ENCODE assay signal across 24 cellular contexts in the genomic region with DNA sequence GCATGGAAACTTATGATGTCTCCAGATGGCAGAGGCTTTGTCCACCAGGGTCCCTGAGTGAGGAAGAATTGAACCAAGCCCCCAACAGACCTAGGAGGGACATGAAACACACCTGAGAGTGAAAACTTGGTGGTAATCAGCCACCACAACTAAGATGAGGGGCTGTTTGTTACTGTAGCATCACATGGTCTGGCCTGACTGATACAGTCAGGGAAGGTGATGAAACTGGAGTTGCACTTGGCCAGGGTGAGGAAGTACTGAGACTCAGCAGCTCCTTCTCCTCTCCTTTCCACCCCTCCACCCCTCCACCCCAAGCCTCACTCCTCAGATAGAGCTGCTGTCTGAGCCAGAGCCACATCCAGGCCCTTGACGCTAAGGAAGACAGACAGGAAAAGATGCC. TPM values are rescaled to one million over a fixed set of nuclear protein-coding genes. Genes with fewer than 3 reads are reported as not detected.
DNase-seq lines count a peak whose midpoint lies in the region; ATAC-seq, FAIRE-seq and TF ChIP-seq lines count a peak whose summit lies in the region.
"Had no signal": no experiment of that assay in that cellular context is flagged by ENCODE, and none has a peak within 500 bp of the region (broad histone marks: within the 10 kb centered on the region; RNA-seq: fewer than 3 reads in every experiment).

No MANE protein-coding gene starts in this region.

- BruUV-seq in K562 (replicated peaks; lab: Mats Ljungman, UMichigan) = no TSS peak

- H3K27ac Mint-ChIP-seq in endodermal cell (no peak overlapping the region), neural progenitor cell (no peak overlapping the region)

- H3K27ac ChIP-seq in HEK293 (ENCODE audit: extremely low read depth, low read depth, low read length) = no peak overlapping the region
- no peak overlapping the region for H3K27ac ChIP-seq in K562 (ENCODE audit: extremely low read depth, low read depth, low read length)
- H3K27ac ChIP-seq in endodermal cell (ENCODE audit: low read depth, low read length) = no peak overlapping the region
- H3K27ac ChIP-seq in neural progenitor cell = no peak overlapping the region
- H3K27ac ChIP-seq: GM23248 had no signal

- CTCF ChIA-PET in HEK293 (lab: Yijun Ruan, JAX) = no interaction called here
- CTCF ChIA-PET in K562 (lab: Yijun Ruan, JAX; ENCODE audit: low intra/inter-chr PET ratio) = no interaction called here

- TF ChIP-seq RAD21 in K562 (CRISPR knock-in tag; conservative IDR thresholded peaks at IDR 0.05 in 1 of 2, IDR thresholded peaks at IDR 0.05 in 1 of 2) = no peak

- no peak overlapping the region for H2AFZ ChIP-seq in K562 (ENCODE audit: low read depth, low read length)
- H2AFZ ChIP-seq in neural progenitor cell (replicated peaks) = no peak overlapping the region
- H2AFZ ChIP-seq: GM23248 had no signal

- no peak overlapping the region for H3K4me3 Mint-ChIP-seq in endodermal cell
- H3K4me3 Mint-ChIP-seq in neural progenitor cell = no peak overlapping the region
- H3K4me3 Mint-ChIP-seq: CD4-positive, alpha-beta memory T cell had no signal

- POLR2A ChIA-PET in HEK293 (lab: Yijun Ruan, JAX) (no interaction called here), K562 (lab: Yijun Ruan, JAX) (interaction anchor here (0.6 kb wide), 2 partner anchors 263 to 1086 kb away, joined by 3 to 4 read pairs; no protein-coding TSS in a partner anchor)

- no peaks in the 10 kb centered on the region for H3K9me3 Mint-ChIP-seq in endodermal cell
- peaks cover 5% of the 10 kb centered on the region for H3K9me3 Mint-ChIP-seq in neural progenitor cell
- H3K9me3 Mint-ChIP-seq: CD4-positive, alpha-beta memory T cell had no signal

- WGBS in K562 (ENCODE audit: insufficient coverage, low coverage, missing lambda C conversion rate) = 67% methylated on average over 1 of the region's 1 CpG
- WGBS in endodermal cell (ENCODE audit: insufficient coverage in 1 of 2, insufficient read length in 1 of 2), 2 experiments = 97% methylated on average over 1 of the region's 1 CpG; no CpG with 5 or more reads in 1 of the 2 experiments

- no peak for ATAC-seq in K562
- ATAC-seq in HG03159 (IDR thresholded peaks at IDR 0.05; ENCODE audit: unreplicated experiment) = no peak
- ATAC-seq: GM12878 had no signal

- FAIRE-seq in K562 (lab: Jason Lieb, UNC) = no peak
- FAIRE-seq: GM12878, GM19239, H1 had no signal

- H3K9me3 ChIP-seq in HEK293 (ENCODE audit: control insufficient read depth, insufficient read depth, low read depth, low read length) (no peaks in the 10 kb centered on the region), K562 (replicated peaks; ENCODE audit: control insufficient read depth, insufficient read depth, low read depth, low read length) (no peaks in the 10 kb centered on the region), endodermal cell (ENCODE audit: control insufficient read depth, low read length) (no peaks in the 10 kb centered on the region), neural progenitor cell (ENCODE audit: low read depth) (no peaks in the 10 kb centered on the region)

- no peaks in the 10 kb centered on the region for H3K9me1 ChIP-seq in K562 (ENCODE audit: control insufficient read depth, insufficient read depth, low read length)

- H3K27me3 Mint-ChIP-seq in endodermal cell (ENCODE audit: insufficient read depth) = peaks cover 8% of the 10 kb centered on the region
- peaks cover 5% of the 10 kb centered on the region for H3K27me3 Mint-ChIP-seq in neural progenitor cell (ENCODE audit: insufficient read depth, low read depth)

- H3K27me3 ChIP-seq in K562 (ENCODE audit: control insufficient read depth in 2 of 2, insufficient read depth in 2 of 2, low read length in 2 of 2) (no peaks in the 10 kb centered on the region), endodermal cell (ENCODE audit: control insufficient read depth, insufficient read depth, low read length, poor library complexity, severe bottlenecking) (peaks cover 2% of the 10 kb centered on the region), neural progenitor cell (no peaks in the 10 kb centered on the region)

- in situ Hi-C loops in K562 (cut with MboI) = no loop called here

- H3K4me2 ChIP-seq in K562 (ENCODE audit: insufficient read depth, low read length) = no peak overlapping the region
- H3K4me2 ChIP-seq in neural progenitor cell = no peak overlapping the region

- H3K4me1 ChIP-seq in HEK293 (ENCODE audit: control insufficient read depth, insufficient read depth, low read length) (no peaks in the 10 kb centered on the region), K562 (replicated peaks in 1 of 2; ENCODE audit: control insufficient read depth in 2 of 2, insufficient read depth in 2 of 2, low read length in 2 of 2) (peaks cover 0 to 20% of the 10 kb centered on the region in 2 experiments; a peak in 4 of 5 replicates), endodermal cell (ENCODE audit: control insufficient read depth, insufficient read depth, low read length) (no peaks in the 10 kb centered on the region), neural progenitor cell (no peaks in the 10 kb centered on the region)

- no peak for TF ChIP-seq CTCF in HEK293 (tag by site-specific recombination; IDR thresholded peaks at IDR 0.05)
- no peak for TF ChIP-seq CTCF in K562 (IDR thresholded peaks at IDR 0.05 in 2 of 3, conservative IDR thresholded peaks at IDR 0.05 in 1 of 3; ENCODE audit: insufficient read depth in 2 of 3, low read depth in 1 of 3, low read length in 3 of 3)
- TF ChIP-seq CTCF in endodermal cell (conservative IDR thresholded peaks at IDR 0.05) = no peak
- TF ChIP-seq CTCF in neural progenitor cell (IDR thresholded peaks at IDR 0.05) = no peak

- no peak for TF ChIP-seq POLR2A in K562 (conservative IDR thresholded peaks at IDR 0.05)

- no peak overlapping the region for H3K4me3 ChIP-seq in HEK293 (ENCODE audit: low read depth, low read length)
- H3K4me3 ChIP-seq in K562 = no peak overlapping the region
- H3K4me3 ChIP-seq in endodermal cell (ENCODE audit: low read length) = no peak overlapping the region
- no peak overlapping the region for H3K4me3 ChIP-seq in neural progenitor cell
- H3K4me3 ChIP-seq: GM12878, GM23248 had no signal

- intact Hi-C loops in K562 (cut with micrococcal nuclease) = no loop called here

- H3K9ac ChIP-seq in K562 (ENCODE audit: insufficient read depth in 1 of 2, low read depth in 2 of 2, low read length in 2 of 2) (no peak overlapping the region), endodermal cell (ENCODE audit: extremely low read depth, low read length, poor library complexity, severe bottlenecking) (no peak overlapping the region), neural progenitor cell (no peak overlapping the region)
- H3K9ac ChIP-seq: GM23248 had no signal

- H4K20me1 ChIP-seq in K562 (replicated peaks; ENCODE audit: control insufficient read depth, insufficient read depth, low read length) (no peaks in the 10 kb centered on the region), neural progenitor cell (ENCODE audit: low read depth) (no peaks in the 10 kb centered on the region)

- H3K4me1 Mint-ChIP-seq in endodermal cell = no peaks in the 10 kb centered on the region
- H3K4me1 Mint-ChIP-seq in neural progenitor cell = peaks cover 2% of the 10 kb centered on the region
- H3K4me1 Mint-ChIP-seq: CD4-positive, alpha-beta memory T cell had no signal

- DNase-seq in activated effector memory CD4-positive, alpha-beta T cell treated with anti-CD3 and anti-CD28 coated beads, Interleukin-2, amount 50 U/mL, for 16 hours = peak; percentile 14
- DNase-seq in activated effector memory CD4-positive, alpha-beta T cell treated with Interleukin-2 at 50 U/mL for 16 hours = no peak
- no peak for DNase-seq in K562 (ENCODE audit: extremely low read depth in 1 of 4, low spot score in 3 of 4)
- peak; percentile 15 for DNase-seq in endodermal cell
- DNase-seq in D341Med (ENCODE audit: low spot score) = no peak
- no peak for DNase-seq in neural progenitor cell (ENCODE audit: low spot score)
- DNase-seq: C1 segment of cervical spinal cord; Calu3; CD4-positive, alpha-beta memory T cell; COR-L47; DMS79; EL; GDM1; GM23248; H7; HCEC 1CT had no signal

- no peaks in the 10 kb centered on the region for H3F3A ChIP-seq in neural progenitor cell (ENCODE audit: low read depth)

- no peak for TF ChIP-seq EP300 in K562 (IDR thresholded peaks at IDR 0.05; ENCODE audit: low read length)

- no peaks in the 10 kb centered on the region for H3K79me2 ChIP-seq in K562 (ENCODE audit: control insufficient read depth, insufficient read depth, low read length)
- no peaks in the 10 kb centered on the region for H3K79me2 ChIP-seq in neural progenitor cell (ENCODE audit: low read depth)

- H3K36me3 Mint-ChIP-seq in endodermal cell (ENCODE audit: low read depth) (no peaks in the 10 kb centered on the region), neural progenitor cell (no peaks in the 10 kb centered on the region)
- H3K36me3 Mint-ChIP-seq: CD4-positive, alpha-beta memory T cell had no signal

- no peaks in the 10 kb centered on the region for H3K36me3 ChIP-seq in HEK293 (ENCODE audit: control insufficient read depth in 2 of 2, insufficient read depth in 1 of 2, low read length in 2 of 2)
- no peaks in the 10 kb centered on the region for H3K36me3 ChIP-seq in K562 (ENCODE audit: control insufficient read depth, insufficient read depth, low read length)
- no peaks in the 10 kb centered on the region for H3K36me3 ChIP-seq in endodermal cell (ENCODE audit: control insufficient read depth, insufficient read depth, low read length)
- no peaks in the 10 kb centered on the region for H3K36me3 ChIP-seq in neural progenitor cell

TF ChIP-seq in HEK293, 187 proteins besides CTCF, POLR2A, EP300 and RAD21 (continues in another document):
- no peak for TF ChIP-seq ZNF521 (tag by site-specific recombination; IDR thresholded peaks at IDR 0.05)

RNA-seq across cellular contexts. Expression of a gene that starts 37.2 kb away (rescaled TPM):
- total RNA-seq in K562 (2011; cell fraction: chromatin; rRNA removed; ENCODE audit: low replicate concordance) = not detected in 2 replicates
- total RNA-seq in K562 (2011; cell fraction: nucleolus; rRNA removed) = not detected in 2 replicates
- total RNA-seq in K562 (2011; cell fraction: nucleoplasm; rRNA removed) = not detected in 2 replicates
- total RNA-seq in K562 (2014; rRNA removed) (not detected in 2 replicates), K562 (2014; rRNA removed; fragmentation: Illumina TruSeq; extraction: Trizol) (not detected in 2 replicates), K562 (2015; rRNA removed; fragmentation: Illumina TruSeq; extraction: Trizol) (not detected in 2 replicates), K562 (2021) (not detected in 2 replicates), endodermal cell (not detected), neural progenitor cell (ENCODE audit: low replicate concordance) (0.13 and 0.43 TPM in 2 replicates)
- polyA plus RNA-seq in K562 (2011; rRNA removed) (not detected in 2 replicates), K562 (2014; fragmentation: Illumina TruSeq; extraction: Trizol) (not detected in 2 replicates), K562 (2014; fragmentation: Nextera tagmentation; extraction: Ambion mirVana) (not detected), K562 (2014; rRNA removed) (not detected in 2 replicates)
- not detected in 2 replicates for polyA plus RNA-seq in K562 (2011; cell fraction: cytosol; rRNA removed)
- polyA plus RNA-seq in K562 (2011; cell fraction: nucleus; rRNA removed) = not detected in 2 replicates
- polyA plus RNA-seq in K562 (2012) = not detected in 2 replicates
- not detected in 2 replicates for polyA minus RNA-seq in K562 (2011; rRNA and poly(A)+ RNA removed)
- polyA minus RNA-seq in K562 (2011; cell fraction: cytosol; rRNA and poly(A)+ RNA removed) = not detected in 2 replicates
- polyA minus RNA-seq in K562 (2011; cell fraction: nucleus; rRNA and poly(A)+ RNA removed) = not detected in 2 replicates
- not detected for polyA plus RNA-seq in endodermal cell (2013, experiment 1 of 2)
- not detected for polyA plus RNA-seq in endodermal cell (2013, experiment 2 of 2)
- total RNA-seq: A172; A673; Calu3; CD4-positive, alpha-beta memory T cell; GM12878; GM23248; H1; H7 had no signal
- polyA plus RNA-seq: BJ; CD4-positive, alpha-beta memory T cell; GM12878; GM23248; H1 had no signal

Comparison
In these comparisons a context has a peak if more than half of its experiments do, and no peak if none do; other contexts are left out.
1. DNase-seq: peak in activated effector memory CD4-positive, alpha-beta T cell treated with anti-CD3 and anti-CD28 coated beads, Interleukin-2, amount 50 U/mL, for 16 hours (single experiment) and endodermal cell (single experiment); none in activated effector memory CD4-positive, alpha-beta T cell treated with Interleukin-2 at 50 U/mL for 16 hours (single experiment), K562 (0 of 4), D341Med (single experiment) and neural progenitor cell (single experiment).